In the genomic region with DNA sequence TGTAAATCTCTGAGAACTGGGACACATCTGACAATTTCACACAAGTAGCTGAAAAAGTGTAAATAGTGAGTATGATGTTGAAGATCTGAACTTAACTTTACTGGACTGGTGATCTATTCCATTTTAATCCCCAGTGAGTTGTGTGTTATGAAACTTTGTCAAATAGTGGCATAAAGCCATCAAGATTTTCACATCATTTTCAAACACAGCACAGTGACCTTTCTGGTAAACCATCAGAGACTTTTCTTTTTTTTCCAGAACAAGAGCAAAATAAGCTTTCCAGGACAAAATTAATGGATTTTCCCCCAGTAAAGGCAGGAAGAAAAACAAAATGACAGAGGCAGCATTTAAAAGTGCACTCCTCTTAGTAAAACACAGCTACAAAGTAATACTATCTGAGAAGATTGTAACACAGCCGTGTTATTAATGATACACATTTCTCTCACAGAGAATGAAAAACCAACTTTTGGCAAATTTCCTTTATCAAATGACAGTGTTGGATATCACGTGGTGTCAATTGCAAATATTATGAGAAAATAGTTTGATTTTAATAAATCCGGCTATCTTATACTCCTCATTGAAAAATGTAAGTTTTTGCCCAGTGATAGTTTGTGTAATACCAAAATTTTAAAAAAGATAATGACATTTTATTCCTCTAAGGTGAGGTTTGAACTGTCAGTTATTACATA, we compare ENCODE assay signal across 14 cellular contexts. TPM values are rescaled to one million over a fixed set of nuclear protein-coding genes. Genes with fewer than 3 reads are reported as not detected.
DNase-seq lines count a peak whose midpoint lies in the region; ATAC-seq and TF ChIP-seq lines count a peak whose summit lies in the region.
"Had no signal": no experiment of that assay in that cellular context is flagged by ENCODE, and none has a peak within 500 bp of the region (broad histone marks: within the 10 kb centered on the region; RNA-seq: fewer than 3 reads in every experiment).

No MANE protein-coding gene starts in this region.

- 62 to 71% methylated on average over 3 of the region's 3 CpGs for WGBS in heart right ventricle, 2 donors

- peaks cover 0 to 22% (median 0%) of the 10 kb centered on the region in 7 donors for H3K27me3 ChIP-seq in heart right ventricle
- H3K27me3 ChIP-seq in CD4-positive, alpha-beta memory T cell (ENCODE audit: insufficient read depth, low read length): no peaks in the 10 kb centered on the region

- peak overlapping the region in 9 of 10 donors; percentile 18 to 69 (median 55) for H3K27ac ChIP-seq in heart right ventricle
- H3K27ac ChIP-seq in CD4-positive, alpha-beta memory T cell (ENCODE audit: low read depth, low read length): no peak overlapping the region

- H3K36me3 ChIP-seq in heart right ventricle: no peaks in the 10 kb centered on the region
- H3K36me3 ChIP-seq in CD4-positive, alpha-beta memory T cell (ENCODE audit: insufficient read depth, low read length): no peaks in the 10 kb centered on the region
- H3K36me3 ChIP-seq: adrenal gland had no signal

- ATAC-seq in heart right ventricle (peak in 6 of 8 donors; percentile 27 to 63 (median 42)), sciatic nerve (peak; percentile 79), HG03280 (IDR thresholded peaks at IDR 0.05; ENCODE audit: unreplicated experiment) (no peak), GM18505 (IDR thresholded peaks at IDR 0.05; ENCODE audit: unreplicated experiment) (no peak)
- ATAC-seq: esophagus mucosa, left colon had no signal

- H3K4me3 Mint-ChIP-seq in CD4-positive, alpha-beta memory T cell: no peak overlapping the region

- H3K9me3 Mint-ChIP-seq in CD4-positive, alpha-beta memory T cell: no peaks in the 10 kb centered on the region

- CTCF ChIA-PET in CD4-positive, alpha-beta memory T cell (lab: Charles Lee; ENCODE audit: partially characterized antibody): interaction anchor here (0.7 to 3.8 kb wide), 2 partner anchors 17 to 79 kb away, joined by 3 to 16 read pairs; partner anchors contain the start of gene COL1A1

- TF ChIP-seq CTCF in astrocyte of the spinal cord (IDR thresholded peaks at IDR 0.05; ENCODE audit: low read depth, low read length) (no peak), heart right ventricle (IDR thresholded peaks at IDR 0.05) (no peak)

- no peaks in the 10 kb centered on the region for H3K36me3 Mint-ChIP-seq in CD4-positive, alpha-beta memory T cell

- DNase-seq in Daoy (ENCODE audit: low read depth) (peak; percentile 3), astrocyte of the spinal cord (ENCODE audit: low read depth, low spot score) (peak; percentile 68), heart right ventricle (no peak), sciatic nerve (ENCODE audit: low spot score) (no peak), foreskin melanocyte (no peak)
- no peak for DNase-seq in CD4-positive, alpha-beta memory T cell
- DNase-seq: adrenal gland, left colon, NCI-H1417 treated with DMSO at 0.1 percent for 48 hours, small intestine, T-helper 2 cell had no signal

- H3K4me3 ChIP-seq in astrocyte of the spinal cord (ENCODE audit: low read depth, low read length) (no peak overlapping the region), heart right ventricle (no peak overlapping the region)
- no peak overlapping the region for H3K4me3 ChIP-seq in CD4-positive, alpha-beta memory T cell (ENCODE audit: low read length in 2 of 2)
- H3K4me3 ChIP-seq: adrenal gland had no signal

- no peaks in the 10 kb centered on the region for H3K9me3 ChIP-seq in heart right ventricle
- H3K9me3 ChIP-seq in CD4-positive, alpha-beta memory T cell (ENCODE audit: control insufficient read depth in 1 of 2, low read length in 2 of 2): no peaks in the 10 kb centered on the region
- H3K9me3 ChIP-seq: adrenal gland had no signal

- H3K27me3 Mint-ChIP-seq in CD4-positive, alpha-beta memory T cell: peaks cover 4 to 10% of the 10 kb centered on the region in 2 donors

- in situ Hi-C loops in astrocyte of the spinal cord (cut with HindIII; ENCODE audit: low sequenced_read_pairs): no loop called here

- POLR2A ChIA-PET in CD4-positive, alpha-beta memory T cell (lab: Charles Lee; ENCODE audit: partially characterized antibody): interaction anchor here (1.4 kb wide), 1 partner anchor 13 kb away, joined by 3 read pairs; no protein-coding TSS in a partner anchor

- H3K27ac Mint-ChIP-seq in CD4-positive, alpha-beta memory T cell: no peak overlapping the region

- no peak for TF ChIP-seq POLR2A in GM18505 (IDR thresholded peaks at IDR 0.05; ENCODE audit: borderline replicate concordance, extremely low read depth, insufficient read depth, insufficient read length)

- intact Hi-C loops in heart right ventricle (cut with DNase I) (no loop called here), sciatic nerve (cut with DNase I) (no loop called here)
- intact Hi-C loops in CD4-positive, alpha-beta memory T cell (cut with micrococcal nuclease): loop anchor here (2.0 kb wide), 1 partner anchor 31 kb away; no protein-coding TSS in a partner anchor

- H3K4me1 ChIP-seq in heart right ventricle: peaks cover 2 to 67% (median 28%) of the 10 kb centered on the region in 9 donors
- H3K4me1 ChIP-seq in CD4-positive, alpha-beta memory T cell (ENCODE audit: insufficient read depth, low read length): no peaks in the 10 kb centered on the region

- peaks cover 0 to 12% (median 0%) of the 10 kb centered on the region in 4 donors for H3K4me1 Mint-ChIP-seq in CD4-positive, alpha-beta memory T cell

RNA-seq across cellular contexts. Expression of gene COL1A1, which starts 16.8 kb away (rescaled TPM):
- total RNA-seq in Daoy (2014; rRNA removed; shearing (Covaris generic)): 288 and 336 TPM in 2 replicates
- total RNA-seq in heart right ventricle (100 to 1,000 TPM in 1 of 10 donors, 10 to 100 TPM in 9; 31.7 to 455 (median 45.9) TPM), sciatic nerve (262 TPM)
- polyA plus RNA-seq in heart right ventricle: 10 to 100 TPM; 30.2 to 81.5 TPM
- 1 to 10 TPM; 1.0 to 1.6 TPM for total RNA-seq in CD4-positive, alpha-beta memory T cell
- not detected for polyA plus RNA-seq in CD4-positive, alpha-beta memory T cell

RNA-seq across cellular contexts. Expression of gene SGCA, which starts 52.4 kb away (rescaled TPM):
- 0.51 and 1.3 TPM in 2 replicates for total RNA-seq in Daoy (2014; rRNA removed; shearing (Covaris generic))
- total RNA-seq in heart right ventricle: 100 to 1,000 TPM; 136 to 204 (median 158) TPM
- 100 to 1,000 TPM; 137 to 314 TPM for polyA plus RNA-seq in heart right ventricle
- 3.5 TPM for total RNA-seq in sciatic nerve
- total RNA-seq in CD4-positive, alpha-beta memory T cell: not detected
- polyA plus RNA-seq in CD4-positive, alpha-beta memory T cell: not detected

RNA-seq across cellular contexts. Expression of gene TMEM92, which starts 56.1 kb away (rescaled TPM):
- 1.7 and 6.7 TPM in 2 replicates for total RNA-seq in Daoy (2014; rRNA removed; shearing (Covaris generic))
- not detected for total RNA-seq in heart right ventricle
- under 1 TPM in 1 of 2 donors, not detected in 1; 0.04 TPM for polyA plus RNA-seq in heart right ventricle
- total RNA-seq in sciatic nerve: 0.53 TPM
- total RNA-seq in CD4-positive, alpha-beta memory T cell: not detected
- not detected for polyA plus RNA-seq in CD4-positive, alpha-beta memory T cell
- total RNA-seq: adrenal gland had no signal

Comparison
In these comparisons a context has a peak if more than half of its experiments do, and no peak if none do; other contexts are left out.
1. DNase-seq: peak in Daoy (single experiment) and astrocyte of the spinal cord (single experiment); none in heart right ventricle (0 of 2), sciatic nerve (single experiment), CD4-positive, alpha-beta memory T cell (0 of 5) and foreskin melanocyte (single experiment).
2. ATAC-seq: peak in heart right ventricle (6 of 8) and sciatic nerve (single experiment); none in HG03280 (single experiment) and GM18505 (single experiment).
3. RNA of gene COL1A1, which starts 16.8 kb away (total RNA-seq): 288 to 336 TPM in Daoy, 262 TPM in sciatic nerve (single experiment) and 31.7 to 455 TPM in heart right ventricle; 1.0 to 1.6 TPM in CD4-positive, alpha-beta memory T cell; every median in the first group is over 10 times any median in the second.
4. RNA of gene SGCA, which starts 52.4 kb away (total RNA-seq): 136 to 204 TPM in heart right ventricle; 3.5 TPM in sciatic nerve (single experiment), 0.51 to 1.3 TPM in Daoy and not detected in CD4-positive, alpha-beta memory T cell; every median in the first group is over 10 times any median in the second.